14 cellular contexts compared by ENCODE assay signal in genomic region chr20:64193058-64193457, GRCh38. TPM values are rescaled to one million over a fixed set of nuclear protein-coding genes. Genes with fewer than 3 reads are reported as not detected.
A peak's percentile ranks its signal among the peaks of the same experiment; 100 is the strongest.
DNase-seq lines count a peak whose midpoint lies in the region; ATAC-seq, FAIRE-seq and TF ChIP-seq lines count a peak whose summit lies in the region.
"Had no signal": no experiment of that assay in that cellular context is flagged by ENCODE, and none has a peak within 500 bp of the region (broad histone marks: within the 10 kb centered on the region; RNA-seq: fewer than 3 reads in every experiment).

No MANE protein-coding gene starts in this region.

- FAIRE-seq in HTR-8/SVneo (lab: Jason Lieb, UNC) = peak; percentile 46
- FAIRE-seq: A549 had no signal

- no TSS peak for BruUV-seq in PC-9 (replicated peaks; lab: Mats Ljungman, UMichigan)

- H3K36me3 ChIP-seq in PC-9 (ENCODE audit: low read depth) = no peaks in the 10 kb centered on the region

- H2AFZ ChIP-seq in PC-9 = no peak overlapping the region
- H2AFZ ChIP-seq: GM23248 had no signal

- no peak overlapping the region for H3K27ac ChIP-seq in PC-9
- H3K27ac ChIP-seq: A549, GM23248 had no signal

- intact Hi-C loops in PC-9 (cut with micrococcal nuclease; ENCODE audit: unreplicated experiment) = no loop called here

- no peak overlapping the region for H3K27ac Mint-ChIP-seq in stimulated activated naive CD8-positive, alpha-beta T cell treated with anti-CD3 and anti-CD28 coated beads, Interleukin-15, amount 100 ng/mL, for 72 hours
- peak overlapping the region; percentile 50 for H3K27ac Mint-ChIP-seq in glutamatergic neuron (ENCODE audit: unreplicated experiment)
- H3K27ac Mint-ChIP-seq: CD4-positive, CD25-positive, alpha-beta regulatory T cell; IgD-negative memory B cell had no signal

- no peak overlapping the region for H3K4me3 Mint-ChIP-seq in stimulated activated naive CD8-positive, alpha-beta T cell treated with anti-CD3 and anti-CD28 coated beads, Interleukin-15, amount 100 ng/mL, for 72 hours
- peak overlapping the region; percentile 36 for H3K4me3 Mint-ChIP-seq in glutamatergic neuron (ENCODE audit: unreplicated experiment)
- H3K4me3 Mint-ChIP-seq: CD4-positive, CD25-positive, alpha-beta regulatory T cell; IgD-negative memory B cell had no signal

- POLR2A ChIA-PET in PC-9 (lab: Charles Lee; ENCODE audit: unreplicated experiment) = no interaction called here

- no peaks in the 10 kb centered on the region for H3K9me2 ChIP-seq in PC-9 (ENCODE audit: insufficient read depth)

- TF ChIP-seq CTCF in glutamatergic neuron (IDR thresholded peaks at IDR 0.05; ENCODE audit: partially characterized antibody, unreplicated experiment) (no peak), PC-9 (conservative IDR thresholded peaks at IDR 0.05) (no peak), GM13977 (IDR thresholded peaks at IDR 0.05; ENCODE audit: extremely low read depth, insufficient read depth, missing control alignments) (no peak)

- no peaks in the 10 kb centered on the region; the same call in 1 of the 2 replicates for H4K20me1 ChIP-seq in PC-9 (ENCODE audit: insufficient read depth)

- H3K4me2 ChIP-seq in PC-9 = no peak overlapping the region
- H3K4me2 ChIP-seq: A549 had no signal

- in situ Hi-C loops in GM13977 (cut with MboI; ENCODE audit: low pct_unique_long_range_greater_than_20kb, low sequenced_read_pairs, unreplicated experiment) = no loop called here

- H3K27me3 ChIP-seq in PC-9 (ENCODE audit: insufficient read depth, low read depth) = peaks cover 97% of the 10 kb centered on the region
- H3K27me3 ChIP-seq: BE2C had no signal

- H3K9me3 Mint-ChIP-seq in stimulated activated naive CD8-positive, alpha-beta T cell treated with anti-CD3 and anti-CD28 coated beads, Interleukin-15, amount 100 ng/mL, for 72 hours = no peaks in the 10 kb centered on the region
- H3K9me3 Mint-ChIP-seq in glutamatergic neuron (ENCODE audit: unreplicated experiment) = peaks cover 35% of the 10 kb centered on the region
- H3K9me3 Mint-ChIP-seq: CD4-positive, CD25-positive, alpha-beta regulatory T cell; IgD-negative memory B cell had no signal

- peaks cover 43% of the 10 kb centered on the region for H3K27me3 Mint-ChIP-seq in stimulated activated naive CD8-positive, alpha-beta T cell treated with anti-CD3 and anti-CD28 coated beads, Interleukin-15, amount 100 ng/mL, for 72 hours
- peaks cover 13% of the 10 kb centered on the region for H3K27me3 Mint-ChIP-seq in glutamatergic neuron (ENCODE audit: unreplicated experiment)

- no peaks in the 10 kb centered on the region for H3K79me2 ChIP-seq in PC-9 (ENCODE audit: low read depth)

- no peaks in the 10 kb centered on the region for H3K36me3 Mint-ChIP-seq in glutamatergic neuron (ENCODE audit: unreplicated experiment)
- H3K36me3 Mint-ChIP-seq: CD4-positive, CD25-positive, alpha-beta regulatory T cell; IgD-negative memory B cell had no signal

- no peak overlapping the region for H3K4me3 ChIP-seq in PC-9
- H3K4me3 ChIP-seq: A549, GM23248 had no signal

- no peak for DNase-seq in stimulated activated naive CD8-positive, alpha-beta T cell treated with anti-CD3 and anti-CD28 coated beads, Interleukin-15, amount 100 ng/mL, for 72 hours
- DNase-seq in stimulated activated naive CD8-positive, alpha-beta T cell treated with anti-CD3 and anti-CD28 coated beads, Interleukin-15, Interleukin-2, amounts not matched to agents 100 U/mL and 50 U/mL, for 24 hours = no peak
- DNase-seq in HTR-8/SVneo (ENCODE audit: insufficient read length, low spot score) (no peak), glutamatergic neuron (no peak), PC-9 (no peak), NCI-H1092 treated with DMSO at 0.1 percent for 48 hours (lab: John Stamatoyannopoulos, UW) (no peak), GM13977 (ENCODE audit: low spot score) (no peak)
- DNase-seq: BE2C; CD4-positive, CD25-positive, alpha-beta regulatory T cell; DMS53; GF-D8; GM23248 had no signal

- CTCF ChIA-PET in PC-9 (lab: Charles Lee) = no interaction called here

- no peaks in the 10 kb centered on the region for H3K4me1 ChIP-seq in PC-9 (replicated peaks; ENCODE audit: insufficient read depth)

- H3K9me3 ChIP-seq in PC-9 (ENCODE audit: insufficient read depth, low read depth) = no peaks in the 10 kb centered on the region
- H3K9me3 ChIP-seq: A549, BE2C had no signal

- no peaks in the 10 kb centered on the region for H3F3A ChIP-seq in PC-9 (ENCODE audit: insufficient read depth, low read depth)

- ATAC-seq in stimulated activated naive CD8-positive, alpha-beta T cell treated with anti-CD3 and anti-CD28 coated beads, Interleukin-15, amount 100 ng/mL, for 72 hours = peak; percentile 89
- ATAC-seq in stimulated activated naive CD8-positive, alpha-beta T cell treated with anti-CD3 and anti-CD28 coated beads, Interleukin-15, Interleukin-2, amounts not matched to agents 100 U/mL and 50 U/mL, for 24 hours = no peak
- ATAC-seq: A549 had no signal

- H3K4me1 Mint-ChIP-seq in stimulated activated naive CD8-positive, alpha-beta T cell treated with anti-CD3 and anti-CD28 coated beads, Interleukin-15, amount 100 ng/mL, for 72 hours = peaks cover 7% of the 10 kb centered on the region
- peaks cover 84% of the 10 kb centered on the region for H3K4me1 Mint-ChIP-seq in glutamatergic neuron (ENCODE audit: low read depth, unreplicated experiment)
- H3K4me1 Mint-ChIP-seq: CD4-positive, CD25-positive, alpha-beta regulatory T cell; IgD-negative memory B cell had no signal

RNA-seq across cellular contexts. Expression of gene MYT1, which starts 28.8 kb away (rescaled TPM):
- total RNA-seq in glutamatergic neuron (ENCODE audit: unreplicated experiment) (159 TPM), PC-9 (2021) (0.18 TPM in 1 of 2 replicates, not detected in the other)
- total RNA-seq: CD4-positive, CD25-positive, alpha-beta regulatory T cell; GM23248 had no signal

Comparison
In these comparisons a context has a peak if more than half of its experiments do, and no peak if none do; other contexts are left out.
1. RNA of gene MYT1, which starts 28.8 kb away (total RNA-seq): 159 TPM in glutamatergic neuron (single experiment); 0.18 TPM in PC-9; every median in the first group is over 100 times any median in the second.